21 cellular contexts compared by ENCODE assay signal in the genomic region with DNA sequence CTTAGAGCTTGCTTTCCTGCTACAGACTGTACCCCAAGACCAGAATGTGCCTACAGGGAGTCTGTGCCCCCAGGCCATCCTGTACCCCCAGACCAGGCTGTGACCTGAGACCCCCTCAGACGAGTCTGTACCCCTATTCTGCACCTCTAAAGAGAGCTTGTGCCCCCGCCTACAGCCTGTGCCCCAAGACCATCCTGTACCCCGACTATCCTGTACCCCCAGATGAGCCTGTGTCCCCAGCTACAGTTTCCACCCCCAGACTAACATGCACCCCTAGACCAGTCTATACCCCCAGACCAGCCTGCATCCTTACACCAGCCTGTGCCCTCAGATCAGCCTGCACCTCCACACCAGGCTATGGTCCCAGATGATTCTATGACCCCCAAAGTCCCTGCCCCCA. TPM values are rescaled to one million over a fixed set of nuclear protein-coding genes. Genes with fewer than 3 reads are reported as not detected.
"Had no signal": no experiment of that assay in that cellular context is flagged by ENCODE, and none has a peak within 500 bp of the region (broad histone marks: within the 10 kb centered on the region; RNA-seq: fewer than 3 reads in every experiment).

No MANE protein-coding gene starts in this region.

- H3K27ac ChIP-seq: brain microvascular endothelial cell, cardiac muscle cell had no signal

- H3K36me3 ChIP-seq: brain microvascular endothelial cell, cardiac muscle cell had no signal

- DNase-seq: activated CD4-positive, alpha-beta memory T cell treated with anti-CD3 and anti-CD28 coated beads for 36 hours; activated CD4-positive, alpha-beta T cell treated with anti-CD3 and anti-CD28 coated beads for 1 hour; activated CD4-positive, alpha-beta T cell treated with anti-CD3 and anti-CD28 coated beads, Interleukin-2, amount 10 ng/mL, durations not matched to agents 7 days and 5 days; activated CD8-positive, alpha-beta memory T cell treated with anti-CD3 and anti-CD28 coated beads for 24 hours; activated gamma-delta T cell; activated naive CD4-positive, alpha-beta T cell treated with anti-CD3 and anti-CD28 coated beads for 36 hours; activated T-cell treated with anti-CD3 and anti-CD28 coated beads, Interleukin-2, amount 50 U/mL, for 48 hours; brain microvascular endothelial cell; MM.1S; NCI-H1105; NCI-H1436; NCI-H1694 treated with DMSO at 0.1 percent for 48 hours; NCI-H2081; NCI-H446; NCI-H524; SHP77 treated with DMSO at 0.1 percent for 48 hours; T-helper 9 cell had no signal

- ATAC-seq: activated T-helper 17 cell treated with anti-CD3 and anti-CD28 coated beads, Interleukin-2, amount 50 U/mL, for 72 hours; WTC11 had no signal

- H3K4me3 ChIP-seq: cardiac muscle cell had no signal

- H3K27me3 ChIP-seq: cardiac muscle cell had no signal

RNA-seq across cellular contexts. Expression of a gene that starts 2.0 kb away (rescaled TPM):
- total RNA-seq: activated CD4-positive, alpha-beta memory T cell treated with anti-CD3 and anti-CD28 coated beads for 36 hours; activated CD4-positive, alpha-beta T cell treated with anti-CD3 and anti-CD28 coated beads, Interleukin-2, amount 10 ng/mL, durations not matched to agents 7 days and 5 days; activated naive CD4-positive, alpha-beta T cell treated with anti-CD3 and anti-CD28 coated beads for 36 hours; activated T-helper 17 cell treated with anti-CD3 and anti-CD28 coated beads, Interleukin-2, amount 50 U/mL, for 72 hours; SK-MEL-5 had no signal

RNA-seq across cellular contexts. Expression of a gene that starts 30.7 kb away (rescaled TPM):
- total RNA-seq: activated CD4-positive, alpha-beta T cell treated with anti-CD3 and anti-CD28 coated beads, Interleukin-2, amount 10 ng/mL, durations not matched to agents 7 days and 5 days; activated naive CD4-positive, alpha-beta T cell treated with anti-CD3 and anti-CD28 coated beads for 36 hours; SK-MEL-5 had no signal
